16 cellular contexts compared by ENCODE assay signal in the genomic region with DNA sequence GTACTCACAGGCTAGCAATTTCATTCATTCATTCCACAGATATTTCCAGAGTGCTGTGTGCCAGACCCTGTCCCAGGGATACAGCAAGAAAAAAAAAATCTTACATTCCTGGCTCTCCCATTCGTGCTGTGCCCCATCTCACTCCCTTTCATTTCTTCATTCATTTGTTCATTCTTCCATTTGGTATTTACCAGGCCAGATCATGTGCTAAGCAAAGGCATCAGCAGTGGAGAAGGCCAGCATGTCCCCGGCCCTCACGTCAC. TPM values are rescaled to one million over a fixed set of nuclear protein-coding genes. Genes with fewer than 3 reads are reported as not detected.
DNase-seq lines count a peak whose midpoint lies in the region; ATAC-seq, FAIRE-seq and TF ChIP-seq lines count a peak whose summit lies in the region.
"Had no signal": no experiment of that assay in that cellular context is flagged by ENCODE, and none has a peak within 500 bp of the region (broad histone marks: within the 10 kb centered on the region; RNA-seq: fewer than 3 reads in every experiment).

No MANE protein-coding gene starts in this region.

- intact Hi-C loops in Caco-2 (cut with micrococcal nuclease; ENCODE audit: unreplicated experiment): no loop called here
- intact Hi-C loops in activated T-helper 2 cell treated with anti-CD3 and anti-CD28 coated beads, Interferon-gamma antibody, Interleukin-2, Interleukin-4, amounts not matched to agents 10 μg/mL and 5 μg/mL and 100 μg/mL, durations not matched to agents 14 hours and 24 hours and 36 hours (cut with micrococcal nuclease): no loop called here
- intact Hi-C loops in right lobe of liver (cut with DNase I): no loop called here

- peaks cover 1% of the 10 kb centered on the region for H3K27me3 Mint-ChIP-seq in Caco-2 (ENCODE audit: insufficient read depth, unreplicated experiment)
- no peaks in the 10 kb centered on the region for H3K27me3 Mint-ChIP-seq in activated T-helper 2 cell treated with anti-CD3 and anti-CD28 coated beads, Interferon-gamma antibody, Interleukin-2, Interleukin-4, amounts not matched to agents 10 μg/mL and 5 μg/mL and 100 μg/mL, durations not matched to agents 14 hours and 24 hours and 36 hours (ENCODE audit: low read depth)
- H3K27me3 Mint-ChIP-seq in naive B cell: no peaks in the 10 kb centered on the region

- WGBS in right lobe of liver (ENCODE audit: insufficient coverage, low coverage, low lambda C conversion rate, missing lambda C conversion rate): 93% methylated on average over 3 of the region's 3 CpGs

- no peaks in the 10 kb centered on the region for H3K27me3 ChIP-seq in Caco-2 (replicated peaks; ENCODE audit: control insufficient read depth, insufficient read depth, low read length)
- H3K27me3 ChIP-seq in right lobe of liver: no peaks in the 10 kb centered on the region

- no peaks in the 10 kb centered on the region for H3K4me1 ChIP-seq in Caco-2
- H3K4me1 ChIP-seq in right lobe of liver: peaks cover 0 to 5% (median 0%) of the 10 kb centered on the region in 4 donors

- POLR2A ChIA-PET in Caco-2 (lab: Charles Lee): no interaction called here

- TSS peak; percentile 16 for BruUV-seq in Caco-2 (replicated peaks; lab: Mats Ljungman, UMichigan)

- no peaks in the 10 kb centered on the region for H3K36me3 Mint-ChIP-seq in Caco-2 (ENCODE audit: insufficient read depth, unreplicated experiment)
- H3K36me3 Mint-ChIP-seq in activated T-helper 2 cell treated with anti-CD3 and anti-CD28 coated beads, Interferon-gamma antibody, Interleukin-2, Interleukin-4, amounts not matched to agents 10 μg/mL and 5 μg/mL and 100 μg/mL, durations not matched to agents 14 hours and 24 hours and 36 hours (ENCODE audit: low read depth): no peaks in the 10 kb centered on the region
- no peaks in the 10 kb centered on the region for H3K36me3 Mint-ChIP-seq in naive B cell

- H3K4me3 Mint-ChIP-seq in Caco-2 (ENCODE audit: unreplicated experiment) (no peak overlapping the region), naive B cell (peak overlapping the region in 5 of 8 donors; percentile 13 to 86 (median 77))
- peak overlapping the region; percentile 0 for H3K4me3 Mint-ChIP-seq in activated T-helper 2 cell treated with anti-CD3 and anti-CD28 coated beads, Interferon-gamma antibody, Interleukin-2, Interleukin-4, amounts not matched to agents 10 μg/mL and 5 μg/mL and 100 μg/mL, durations not matched to agents 14 hours and 24 hours and 36 hours (ENCODE audit: low read depth)

- ATAC-seq in naive B cell (ENCODE audit: low read depth in 2 of 2) (no peak), right lobe of liver (no peak), GM19452 (IDR thresholded peaks at IDR 0.05; ENCODE audit: unreplicated experiment) (no peak)
- ATAC-seq: Right ventricle myocardium inferior had no signal

- H3K27ac ChIP-seq in right lobe of liver: no peak overlapping the region
- H3K27ac ChIP-seq: C4-2B had no signal

- peak; percentile 62 for DNase-seq in AG08396 (ENCODE audit: low spot score)
- DNase-seq in Caco-2: no peak
- no peak for DNase-seq in activated T-helper 2 cell treated with anti-CD3 and anti-CD28 coated beads, Interferon-gamma antibody, Interleukin-2, Interleukin-4, amounts not matched to agents 10 μg/mL and 5 μg/mL and 100 μg/mL, durations not matched to agents 14 hours and 24 hours and 36 hours (ENCODE audit: low spot score)
- no peak for DNase-seq in naive B cell
- no peak for DNase-seq in dermis blood vessel endothelial cell
- DNase-seq in GM12891 (ENCODE audit: insufficient read length, low spot score): no peak
- DNase-seq in right lobe of liver: no peak
- DNase-seq: activated CD4-positive, alpha-beta T cell treated with anti-CD3 and anti-CD28 coated beads, Interleukin-2, amount 50 U/mL, for 48 hours; activated gamma-delta T cell; MV-4-11 had no signal

- TF ChIP-seq POLR2A in GM12891 (IDR thresholded peaks at IDR 0.05; ENCODE audit: low read depth, low read length): no peak
- TF ChIP-seq POLR2A in right lobe of liver (IDR thresholded peaks at IDR 0.05): no peak

- TF ChIP-seq CTCF in Caco-2 (IDR thresholded peaks at IDR 0.05; ENCODE audit: insufficient read depth in 1 of 2, low read depth in 1 of 2, low read length in 1 of 2, severe bottlenecking in 1 of 2, unreplicated experiment in 1 of 2) (no peak), right lobe of liver (IDR thresholded peaks at IDR 0.05) (no peak)

- CTCF ChIA-PET in Caco-2 (lab: Charles Lee): no interaction called here

- H3K9me3 ChIP-seq in Caco-2 (no peaks in the 10 kb centered on the region), right lobe of liver (no peaks in the 10 kb centered on the region)

- H3K27ac Mint-ChIP-seq in Caco-2 (ENCODE audit: unreplicated experiment) (no peak overlapping the region), naive B cell (peak overlapping the region in 2 of 6 donors; percentile 17 to 74)
- H3K27ac Mint-ChIP-seq in activated T-helper 2 cell treated with anti-CD3 and anti-CD28 coated beads, Interferon-gamma antibody, Interleukin-2, Interleukin-4, amounts not matched to agents 10 μg/mL and 5 μg/mL and 100 μg/mL, durations not matched to agents 14 hours and 24 hours and 36 hours: no peak overlapping the region
- H3K27ac Mint-ChIP-seq: endodermal cell had no signal

- H3K9me3 Mint-ChIP-seq in Caco-2 (ENCODE audit: unreplicated experiment) (no peaks in the 10 kb centered on the region), naive B cell (no peaks in the 10 kb centered on the region)
- no peaks in the 10 kb centered on the region for H3K9me3 Mint-ChIP-seq in activated T-helper 2 cell treated with anti-CD3 and anti-CD28 coated beads, Interferon-gamma antibody, Interleukin-2, Interleukin-4, amounts not matched to agents 10 μg/mL and 5 μg/mL and 100 μg/mL, durations not matched to agents 14 hours and 24 hours and 36 hours
- H3K9me3 Mint-ChIP-seq: endodermal cell had no signal

- H3K4me1 Mint-ChIP-seq in Caco-2 (ENCODE audit: low read depth, unreplicated experiment) (no peaks in the 10 kb centered on the region), naive B cell (peaks cover 30 to 36% (median 30%) of the 10 kb centered on the region in 3 donors)
- peaks cover 17% of the 10 kb centered on the region for H3K4me1 Mint-ChIP-seq in activated T-helper 2 cell treated with anti-CD3 and anti-CD28 coated beads, Interferon-gamma antibody, Interleukin-2, Interleukin-4, amounts not matched to agents 10 μg/mL and 5 μg/mL and 100 μg/mL, durations not matched to agents 14 hours and 24 hours and 36 hours (ENCODE audit: low read depth)
- H3K4me1 Mint-ChIP-seq: endodermal cell had no signal

- no peak for FAIRE-seq in GM12891 (lab: Jason Lieb, UNC)
- FAIRE-seq: bronchial epithelial cell, GM19239 had no signal

- H3K36me3 ChIP-seq in Caco-2 (ENCODE audit: control insufficient read depth, insufficient read depth, low read length) (no peaks in the 10 kb centered on the region), right lobe of liver (no peaks in the 10 kb centered on the region)

- no peak overlapping the region for H3K4me3 ChIP-seq in Caco-2 (ENCODE audit: low read depth, low read length)
- H3K4me3 ChIP-seq in right lobe of liver: no peak overlapping the region

TF ChIP-seq in GM12891, 5 proteins besides CTCF, POLR2A, EP300 and RAD21:
- TF ChIP-seq TAF1 (IDR thresholded peaks at IDR 0.05; ENCODE audit: low read depth, low read length): no peak
- TF ChIP-seq PAX5 (IDR thresholded peaks at IDR 0.05; ENCODE audit: insufficient read depth, low read length, severe bottlenecking): no peak
- TF ChIP-seq POLR2AphosphoS5 (IDR thresholded peaks at IDR 0.05; ENCODE audit: low read depth, low read length): no peak
- no peak for TF ChIP-seq POU2F2 (IDR thresholded peaks at IDR 0.05; ENCODE audit: low read depth, low read length)
- TF ChIP-seq SPI1 (IDR thresholded peaks at IDR 0.05; ENCODE audit: low read depth, low read length): no peak

RNA-seq across cellular contexts. Expression of a gene that starts 2.3 kb away (rescaled TPM):
- total RNA-seq in Caco-2 (2022): 10.7 and 11.8 TPM in 2 replicates
- total RNA-seq in activated T-helper 2 cell treated with anti-CD3 and anti-CD28 coated beads, Interferon-gamma antibody, Interleukin-2, Interleukin-4, amounts not matched to agents 10 μg/mL and 5 μg/mL and 100 μg/mL, durations not matched to agents 14 hours and 24 hours and 36 hours: 20.0 and 21.7 TPM in 2 replicates
- 1 to 10 TPM in 1 of 6 donors, under 1 TPM in 2, not detected in 3; 0.13 to 1.3 (median 0.21) TPM for polyA plus RNA-seq in naive B cell (ENCODE audit: low read depth in 6 of 6)
- total RNA-seq in dermis blood vessel endothelial cell: 6.5 and 8.8 TPM in 2 replicates
- polyA plus RNA-seq in GM12891 (2012; ENCODE audit: low read depth, missing spikeins): 4.1 TPM
- 1 to 10 TPM; 4.2 to 7.0 (median 6.5) TPM for total RNA-seq in right lobe of liver

RNA-seq across cellular contexts. Expression of a gene that starts 24.7 kb away (rescaled TPM):
- total RNA-seq in Caco-2 (2022) (not detected in 2 replicates), dermis blood vessel endothelial cell (not detected in 2 replicates), right lobe of liver (not detected)
- total RNA-seq in activated T-helper 2 cell treated with anti-CD3 and anti-CD28 coated beads, Interferon-gamma antibody, Interleukin-2, Interleukin-4, amounts not matched to agents 10 μg/mL and 5 μg/mL and 100 μg/mL, durations not matched to agents 14 hours and 24 hours and 36 hours: not detected in 2 replicates
- polyA plus RNA-seq in naive B cell (ENCODE audit: low read depth in 6 of 6): not detected
- polyA plus RNA-seq in GM12891 (2012; ENCODE audit: low read depth, missing spikeins): 0.13 TPM
- total RNA-seq: bronchial epithelial cell, endodermal cell, Right ventricle myocardium inferior had no signal

RNA-seq across cellular contexts. Expression of a gene that starts 33.0 kb away (rescaled TPM):
- total RNA-seq in Caco-2 (2022) (4.1 and 5.3 TPM in 2 replicates), dermis blood vessel endothelial cell (0.09 and 0.34 TPM in 2 replicates), right lobe of liver (1 to 10 TPM; 1.5 to 8.7 (median 3.9) TPM)
- 0.25 TPM in 1 of 2 replicates, not detected in the other for total RNA-seq in activated T-helper 2 cell treated with anti-CD3 and anti-CD28 coated beads, Interferon-gamma antibody, Interleukin-2, Interleukin-4, amounts not matched to agents 10 μg/mL and 5 μg/mL and 100 μg/mL, durations not matched to agents 14 hours and 24 hours and 36 hours
- polyA plus RNA-seq in naive B cell (ENCODE audit: low read depth in 6 of 6): not detected
- polyA plus RNA-seq in GM12891 (2012; ENCODE audit: low read depth, missing spikeins): 0.06 TPM
- total RNA-seq: bronchial epithelial cell, Right ventricle myocardium inferior had no signal
